ENCODE assay signal across 25 cellular contexts in genomic region chr1:12010751-12011570, GRCh38. TPM values are rescaled to one million over a fixed set of nuclear protein-coding genes. Genes with fewer than 3 reads are reported as not detected.
DNase-seq lines count a peak whose midpoint lies in the region; ATAC-seq, FAIRE-seq and TF ChIP-seq lines count a peak whose summit lies in the region.
"Had no signal": no experiment of that assay in that cellular context is flagged by ENCODE, and none has a peak within 500 bp of the region (broad histone marks: within the 10 kb centered on the region; RNA-seq: fewer than 3 reads in every experiment).

No MANE protein-coding gene starts in this region.

- peaks cover 44% of the 10 kb centered on the region for H3K4me1 ChIP-seq in BLaER1
- H3K4me1 ChIP-seq in HepG2 (ENCODE audit: insufficient read depth, low read length): no peaks in the 10 kb centered on the region
- H3K4me1 ChIP-seq: Caco-2 had no signal

- TF ChIP-seq RAD21 in HepG2 (CRISPR knock-in tag; IDR thresholded peaks at IDR 0.05): no peak

- H3K4me1 Mint-ChIP-seq in T-helper 1 cell treated with Interleukin-12 subunit alpha and Interleukin-12 subunit beta and Interleukin-4 antibody, amounts not matched to agents 30 μg/mL and 1 μg/mL, for 36 hours (ENCODE audit: low read depth): peaks cover 34% of the 10 kb centered on the region
- H3K4me1 Mint-ChIP-seq in activated CD4-positive, alpha-beta memory T cell treated with anti-CD3 and anti-CD28 coated beads, Interleukin-2, amount 10 ng/mL, durations not matched to agents 7 days and 5 days: peaks cover 52% of the 10 kb centered on the region
- H3K4me1 Mint-ChIP-seq in endothelial cell (ENCODE audit: unreplicated experiment): no peaks in the 10 kb centered on the region

- no peaks in the 10 kb centered on the region for H3K27me3 Mint-ChIP-seq in T-helper 1 cell treated with Interleukin-12 subunit alpha and Interleukin-12 subunit beta and Interleukin-4 antibody, amounts not matched to agents 30 μg/mL and 1 μg/mL, for 36 hours (ENCODE audit: low read depth)
- H3K27me3 Mint-ChIP-seq in activated CD4-positive, alpha-beta memory T cell treated with anti-CD3 and anti-CD28 coated beads, Interleukin-2, amount 10 ng/mL, durations not matched to agents 7 days and 5 days: no peaks in the 10 kb centered on the region
- H3K27me3 Mint-ChIP-seq in endothelial cell (ENCODE audit: unreplicated experiment): peaks cover 10% of the 10 kb centered on the region
- H3K27me3 Mint-ChIP-seq: B cell; CD4-positive, alpha-beta T cell; IgD-negative memory B cell had no signal

- H3K9me3 Mint-ChIP-seq in T-helper 1 cell treated with Interleukin-12 subunit alpha and Interleukin-12 subunit beta and Interleukin-4 antibody, amounts not matched to agents 30 μg/mL and 1 μg/mL, for 36 hours: no peaks in the 10 kb centered on the region
- H3K9me3 Mint-ChIP-seq in activated CD4-positive, alpha-beta memory T cell treated with anti-CD3 and anti-CD28 coated beads, Interleukin-2, amount 10 ng/mL, durations not matched to agents 7 days and 5 days: no peaks in the 10 kb centered on the region
- H3K9me3 Mint-ChIP-seq in endothelial cell (ENCODE audit: unreplicated experiment): no peaks in the 10 kb centered on the region
- H3K9me3 Mint-ChIP-seq: CD4-positive, alpha-beta T cell; IgD-negative memory B cell had no signal

- POLR2A ChIA-PET in activated CD4-positive, alpha-beta memory T cell treated with anti-CD3 and anti-CD28 coated beads, Interleukin-2, amount 10 ng/mL, durations not matched to agents 7 days and 5 days (lab: Charles Lee): interaction anchor here (0.8 to 6.5 kb wide), 4 partner anchors 8 to 102 kb away, joined by 3 to 66 read pairs (median 4); partner anchors contain the start of gene MFN2
- POLR2A ChIA-PET in HepG2 (lab: Yijun Ruan, JAX): no interaction called here

- H3K27ac Mint-ChIP-seq in T-helper 1 cell treated with Interleukin-12 subunit alpha and Interleukin-12 subunit beta and Interleukin-4 antibody, amounts not matched to agents 30 μg/mL and 1 μg/mL, for 36 hours: peak overlapping the region; percentile 15
- H3K27ac Mint-ChIP-seq in activated CD4-positive, alpha-beta memory T cell treated with anti-CD3 and anti-CD28 coated beads, Interleukin-2, amount 10 ng/mL, durations not matched to agents 7 days and 5 days: peak overlapping the region; percentile 95
- no peak overlapping the region for H3K27ac Mint-ChIP-seq in endothelial cell (ENCODE audit: unreplicated experiment)
- H3K27ac Mint-ChIP-seq: B cell; CD4-positive, alpha-beta T cell; IgD-negative memory B cell had no signal

- CTCF ChIA-PET in activated CD4-positive, alpha-beta memory T cell treated with anti-CD3 and anti-CD28 coated beads, Interleukin-2, amount 10 ng/mL, durations not matched to agents 7 days and 5 days (lab: Charles Lee): interaction anchor here (1.4 to 1.9 kb wide), 2 partner anchors 8 to 12 kb away, joined by 3 to 6 read pairs; partner anchors contain the start of gene MIIP
- CTCF ChIA-PET in HepG2 (lab: Yijun Ruan, JAX; ENCODE audit: low intra/inter-chr PET ratio, low total read pairs): no interaction called here

- in situ Hi-C loops in HepG2 (cut with HindIII; ENCODE audit: extremely low pct_ligation_motif_present, low pct_unique_long_range_greater_than_20kb): no loop called here

- TF ChIP-seq EP300 in HepG2 (IDR thresholded peaks at IDR 0.05; ENCODE audit: low read depth in 2 of 2, low read length in 2 of 2): no peak
- TF ChIP-seq EP300 in HepG2 (CRISPR knock-in tag; IDR thresholded peaks at IDR 0.05; ENCODE audit: borderline replicate concordance): no peak

- no peak overlapping the region for H3K4me3 ChIP-seq in BLaER1
- H3K4me3 ChIP-seq in HepG2 (replicated peaks in 1 of 3; ENCODE audit: insufficient read depth in 1 of 3, low read depth in 2 of 3, low read length in 3 of 3): no peak overlapping the region
- H3K4me3 ChIP-seq: GM23248, MG63 had no signal

- no peaks in the 10 kb centered on the region for H4K20me1 ChIP-seq in BLaER1
- H4K20me1 ChIP-seq in HepG2 (ENCODE audit: insufficient read depth, low read length): no peaks in the 10 kb centered on the region

- DNase-seq in T-helper 1 cell: no peak
- no peak for DNase-seq in activated CD4-positive, alpha-beta memory T cell treated with anti-CD3 and anti-CD28 coated beads, Interleukin-2, amount 10 ng/mL, durations not matched to agents 7 days and 5 days
- DNase-seq in endothelial cell (ENCODE audit: low spot score): no peak
- no peak for DNase-seq in HepG2 (ENCODE audit: low spot score)
- no peak for DNase-seq in NCI-H345 treated with DMSO at 0.1 percent for 48 hours (lab: John Stamatoyannopoulos, UW; ENCODE audit: unreplicated experiment)
- DNase-seq: Caco-2; CD4-positive, alpha-beta T cell; GF-D8; GM23248; HCEC 1CT; Kasumi-1; MG63; NCI-H1092; NCI-H146; NCI-H2029 treated with DMSO at 0.1 percent for 48 hours; NCI-H2171 treated with DMSO at 0.1 percent for 48 hours; NCI-H446 treated with DMSO at 0.1 percent for 48 hours; NCI-H69 had no signal

- no peak for TF ChIP-seq POLR2A in HepG2 (IDR thresholded peaks at IDR 0.05; ENCODE audit: insufficient read depth in 1 of 2, low read depth in 2 of 2, low read length in 2 of 2)

- H2AFZ ChIP-seq in HepG2 (ENCODE audit: low read length): no peak overlapping the region
- H2AFZ ChIP-seq: GM23248 had no signal

- H3K79me2 ChIP-seq in HepG2 (ENCODE audit: insufficient read depth, low read length): no peaks in the 10 kb centered on the region

- H3K9me3 ChIP-seq in BLaER1 (peaks cover 15% of the 10 kb centered on the region; the same call in 1 of the 2 replicates), HepG2 (ENCODE audit: low read length) (no peaks in the 10 kb centered on the region)
- H3K9me3 ChIP-seq: Caco-2, MG63 had no signal

- no TSS peak for BruUV-seq in HepG2 (replicated peaks; lab: Mats Ljungman, UMichigan)

- H3K36me3 ChIP-seq in BLaER1: peaks cover 66% of the 10 kb centered on the region
- H3K36me3 ChIP-seq in HepG2 (replicated peaks in 1 of 2; ENCODE audit: control insufficient read depth in 1 of 2, insufficient read depth in 2 of 2, low read length in 2 of 2): peaks cover 31 to 53% of the 10 kb centered on the region in 2 experiments

- H3K27me3 ChIP-seq in BLaER1 (no peaks in the 10 kb centered on the region), HepG2 (ENCODE audit: control insufficient read depth in 1 of 2, insufficient read depth in 2 of 2, low read length in 2 of 2) (no peaks in the 10 kb centered on the region)
- H3K27me3 ChIP-seq: MG63 had no signal

- WGBS in HepG2 (ENCODE audit: low lambda C conversion rate): 100% methylated on average over 6 of the region's 16 CpGs

- H3K4me3 Mint-ChIP-seq in T-helper 1 cell treated with Interleukin-12 subunit alpha and Interleukin-12 subunit beta and Interleukin-4 antibody, amounts not matched to agents 30 μg/mL and 1 μg/mL, for 36 hours: no peak overlapping the region
- H3K4me3 Mint-ChIP-seq in activated CD4-positive, alpha-beta memory T cell treated with anti-CD3 and anti-CD28 coated beads, Interleukin-2, amount 10 ng/mL, durations not matched to agents 7 days and 5 days: no peak overlapping the region
- H3K4me3 Mint-ChIP-seq in endothelial cell (ENCODE audit: unreplicated experiment): peak overlapping the region; percentile 2
- H3K4me3 Mint-ChIP-seq: B cell; CD4-positive, alpha-beta T cell; IgD-negative memory B cell had no signal

- H3K4me2 ChIP-seq in BLaER1: no peak overlapping the region
- H3K4me2 ChIP-seq in HepG2 (ENCODE audit: low read depth, low read length): no peak overlapping the region

- TF ChIP-seq CTCF in endothelial cell (IDR thresholded peaks at IDR 0.05; ENCODE audit: unreplicated experiment): no peak
- no peak for TF ChIP-seq CTCF in HepG2 (CRISPR knock-in tag; IDR thresholded peaks at IDR 0.05)

- intact Hi-C loops in HepG2 (cut with micrococcal nuclease; ENCODE audit: unreplicated experiment): no loop called here

- H3K9ac ChIP-seq in BLaER1 (0 out of 2 replicates have a peak overlapping the region, but pooled peaks have one; percentile 13), HepG2 (ENCODE audit: insufficient read depth, low read depth, low read length) (no peak overlapping the region)
- H3K9ac ChIP-seq: GM23248 had no signal

- H3K27ac ChIP-seq in BLaER1 (no peak overlapping the region), HepG2 (ENCODE audit: extremely low read length, insufficient read depth, low read length) (no peak overlapping the region)
- H3K27ac ChIP-seq: GM23248 had no signal

- ATAC-seq in HepG2 (no peak), GM21737 (IDR thresholded peaks at IDR 0.05; ENCODE audit: unreplicated experiment) (no peak)
- ATAC-seq: Right ventricle myocardium inferior had no signal

- H3K36me3 Mint-ChIP-seq in T-helper 1 cell treated with Interleukin-12 subunit alpha and Interleukin-12 subunit beta and Interleukin-4 antibody, amounts not matched to agents 30 μg/mL and 1 μg/mL, for 36 hours (ENCODE audit: low read depth): peaks cover 54% of the 10 kb centered on the region
- H3K36me3 Mint-ChIP-seq in activated CD4-positive, alpha-beta memory T cell treated with anti-CD3 and anti-CD28 coated beads, Interleukin-2, amount 10 ng/mL, durations not matched to agents 7 days and 5 days (ENCODE audit: low read depth): peaks cover 75% of the 10 kb centered on the region
- peaks cover 55% of the 10 kb centered on the region for H3K36me3 Mint-ChIP-seq in endothelial cell (ENCODE audit: low read depth, unreplicated experiment)

- no peak for FAIRE-seq in HepG2 (lab: Jason Lieb, UNC)
- FAIRE-seq: HTR-8/SVneo had no signal

RNA-seq across cellular contexts. Expression of gene MIIP, which starts 8.3 kb away (rescaled TPM):
- total RNA-seq in activated CD4-positive, alpha-beta memory T cell treated with anti-CD3 and anti-CD28 coated beads, Interleukin-2, amount 10 ng/mL, durations not matched to agents 7 days and 5 days: 10 to 100 TPM; 98.3 to 98.6 TPM
- 49.9 TPM for total RNA-seq in endothelial cell (ENCODE audit: unreplicated experiment)
- 23.6 and 35.2 TPM in 2 replicates for total RNA-seq in HepG2 (2016; rRNA removed; fragmentation: Illumina TruSeq; extraction: Trizol)
- total RNA-seq in HepG2 (2016; cell fraction: cytosol; rRNA removed; fragmentation: Illumina TruSeq; extraction: Trizol; ENCODE audit: low read depth): 52.3 and 57.6 TPM in 2 replicates
- 21.8 and 38.2 TPM in 2 replicates for total RNA-seq in HepG2 (2016; cell fraction: insoluble cytoplasmic fraction; rRNA removed; fragmentation: Illumina TruSeq; extraction: Trizol)
- total RNA-seq in HepG2 (2016; cell fraction: membrane; rRNA removed; fragmentation: Illumina TruSeq; extraction: Trizol): 42.3 and 49.9 TPM in 2 replicates
- 27.2 and 31.9 TPM in 2 replicates for total RNA-seq in HepG2 (2016; cell fraction: nucleus; rRNA removed; fragmentation: Illumina TruSeq; extraction: Trizol)
- polyA plus RNA-seq in HepG2 (2011; rRNA removed): 23.0 and 31.1 TPM in 2 replicates
- 11.2 and 20.9 TPM in 2 replicates for polyA plus RNA-seq in HepG2 (2011; cell fraction: cytosol; rRNA removed)
- 166 and 217 TPM in 2 replicates for polyA plus RNA-seq in HepG2 (2011; cell fraction: nucleus; rRNA removed)
- polyA plus RNA-seq in HepG2 (2012): 9.1 and 20.3 TPM in 2 replicates
- 34.0 and 38.2 TPM in 2 replicates for polyA plus RNA-seq in HepG2 (2016; cell fraction: cytosol; fragmentation: Illumina TruSeq; extraction: Trizol; ENCODE audit: low read depth)
- 17.3 and 17.8 TPM in 2 replicates for polyA plus RNA-seq in HepG2 (2016; cell fraction: insoluble cytoplasmic fraction; fragmentation: Illumina TruSeq; extraction: Trizol; ENCODE audit: low read depth)
- polyA plus RNA-seq in HepG2 (2016; cell fraction: membrane; fragmentation: Illumina TruSeq; extraction: Trizol; ENCODE audit: low read depth): 27.7 and 34.3 TPM in 2 replicates
- polyA plus RNA-seq in HepG2 (2016; cell fraction: nucleus; fragmentation: Illumina TruSeq; extraction: Trizol; ENCODE audit: insufficient read depth, low read depth): 63.8 and 70.7 TPM in 2 replicates
- polyA minus RNA-seq in HepG2 (2011; rRNA and poly(A)+ RNA removed; ENCODE audit: low replicate concordance): 17.1 and 28.4 TPM in 2 replicates
- polyA minus RNA-seq in HepG2 (2011; cell fraction: cytosol; rRNA and poly(A)+ RNA removed): 6.1 and 8.6 TPM in 2 replicates
- 11.1 and 14.7 TPM in 2 replicates for polyA minus RNA-seq in HepG2 (2011; cell fraction: nucleus; rRNA and poly(A)+ RNA removed)

RNA-seq across cellular contexts. Expression of gene MFN2, which starts 30.7 kb away (rescaled TPM):
- total RNA-seq in activated CD4-positive, alpha-beta memory T cell treated with anti-CD3 and anti-CD28 coated beads, Interleukin-2, amount 10 ng/mL, durations not matched to agents 7 days and 5 days: 10 to 100 TPM; 51.4 to 52.1 TPM
- total RNA-seq in endothelial cell (ENCODE audit: unreplicated experiment): 59.4 TPM
- 60.9 and 76.3 TPM in 2 replicates for total RNA-seq in HepG2 (2016; rRNA removed; fragmentation: Illumina TruSeq; extraction: Trizol)
- 7.7 and 8.0 TPM in 2 replicates for total RNA-seq in HepG2 (2016; cell fraction: cytosol; rRNA removed; fragmentation: Illumina TruSeq; extraction: Trizol; ENCODE audit: low read depth)
- total RNA-seq in HepG2 (2016; cell fraction: insoluble cytoplasmic fraction; rRNA removed; fragmentation: Illumina TruSeq; extraction: Trizol): 61.5 and 70.2 TPM in 2 replicates
- 31.8 and 32.8 TPM in 2 replicates for total RNA-seq in HepG2 (2016; cell fraction: membrane; rRNA removed; fragmentation: Illumina TruSeq; extraction: Trizol)
- 38.7 and 39.7 TPM in 2 replicates for total RNA-seq in HepG2 (2016; cell fraction: nucleus; rRNA removed; fragmentation: Illumina TruSeq; extraction: Trizol)
- 38.7 and 41.0 TPM in 2 replicates for polyA plus RNA-seq in HepG2 (2011; rRNA removed)
- polyA plus RNA-seq in HepG2 (2011; cell fraction: cytosol; rRNA removed): 31.7 and 32.9 TPM in 2 replicates
- 49.1 and 52.9 TPM in 2 replicates for polyA plus RNA-seq in HepG2 (2011; cell fraction: nucleus; rRNA removed)
- polyA plus RNA-seq in HepG2 (2012): 42.4 and 55.4 TPM in 2 replicates
- 4.0 and 4.2 TPM in 2 replicates for polyA plus RNA-seq in HepG2 (2016; cell fraction: cytosol; fragmentation: Illumina TruSeq; extraction: Trizol; ENCODE audit: low read depth)
- polyA plus RNA-seq in HepG2 (2016; cell fraction: insoluble cytoplasmic fraction; fragmentation: Illumina TruSeq; extraction: Trizol; ENCODE audit: low read depth): 52.2 and 60.5 TPM in 2 replicates
- 14.0 and 14.3 TPM in 2 replicates for polyA plus RNA-seq in HepG2 (2016; cell fraction: membrane; fragmentation: Illumina TruSeq; extraction: Trizol; ENCODE audit: low read depth)
- 45.1 and 48.2 TPM in 2 replicates for polyA plus RNA-seq in HepG2 (2016; cell fraction: nucleus; fragmentation: Illumina TruSeq; extraction: Trizol; ENCODE audit: insufficient read depth, low read depth)
- 83.9 and 88.4 TPM in 2 replicates for polyA minus RNA-seq in HepG2 (2011; rRNA and poly(A)+ RNA removed; ENCODE audit: low replicate concordance)
- polyA minus RNA-seq in HepG2 (2011; cell fraction: cytosol; rRNA and poly(A)+ RNA removed): 26.6 and 33.4 TPM in 2 replicates
- polyA minus RNA-seq in HepG2 (2011; cell fraction: nucleus; rRNA and poly(A)+ RNA removed): 22.5 and 40.8 TPM in 2 replicates

RNA-seq across cellular contexts. Expression of gene TNFRSF8, which starts 52.1 kb away (rescaled TPM):
- 10 to 100 TPM; 32.9 to 34.3 TPM for total RNA-seq in activated CD4-positive, alpha-beta memory T cell treated with anti-CD3 and anti-CD28 coated beads, Interleukin-2, amount 10 ng/mL, durations not matched to agents 7 days and 5 days
- total RNA-seq in endothelial cell (ENCODE audit: unreplicated experiment) (1.9 TPM), HepG2 (2016; rRNA removed; fragmentation: Illumina TruSeq; extraction: Trizol) (not detected in 2 replicates)
- total RNA-seq in HepG2 (2016; cell fraction: cytosol; rRNA removed; fragmentation: Illumina TruSeq; extraction: Trizol; ENCODE audit: low read depth): not detected in 2 replicates
- total RNA-seq in HepG2 (2016; cell fraction: insoluble cytoplasmic fraction; rRNA removed; fragmentation: Illumina TruSeq; extraction: Trizol): not detected in 2 replicates
- total RNA-seq in HepG2 (2016; cell fraction: membrane; rRNA removed; fragmentation: Illumina TruSeq; extraction: Trizol): not detected in 2 replicates
- total RNA-seq in HepG2 (2016; cell fraction: nucleus; rRNA removed; fragmentation: Illumina TruSeq; extraction: Trizol): not detected in 2 replicates
- polyA plus RNA-seq in HepG2 (2011; rRNA removed): not detected in 2 replicates
- polyA plus RNA-seq in HepG2 (2011; cell fraction: cytosol; rRNA removed): not detected in 2 replicates
- polyA plus RNA-seq in HepG2 (2011; cell fraction: nucleus; rRNA removed): not detected in 2 replicates
- not detected in 2 replicates for polyA plus RNA-seq in HepG2 (2012)
- polyA plus RNA-seq in HepG2 (2016; cell fraction: cytosol; fragmentation: Illumina TruSeq; extraction: Trizol; ENCODE audit: low read depth): not detected in 2 replicates
- not detected in 2 replicates for polyA plus RNA-seq in HepG2 (2016; cell fraction: insoluble cytoplasmic fraction; fragmentation: Illumina TruSeq; extraction: Trizol; ENCODE audit: low read depth)
- polyA plus RNA-seq in HepG2 (2016; cell fraction: membrane; fragmentation: Illumina TruSeq; extraction: Trizol; ENCODE audit: low read depth): not detected in 2 replicates
- polyA plus RNA-seq in HepG2 (2016; cell fraction: nucleus; fragmentation: Illumina TruSeq; extraction: Trizol; ENCODE audit: insufficient read depth, low read depth): not detected in 2 replicates
- 0.30 TPM in 1 of 2 replicates, not detected in the other for polyA minus RNA-seq in HepG2 (2011; rRNA and poly(A)+ RNA removed; ENCODE audit: low replicate concordance)
- not detected in 2 replicates for polyA minus RNA-seq in HepG2 (2011; cell fraction: cytosol; rRNA and poly(A)+ RNA removed)
- polyA minus RNA-seq in HepG2 (2011; cell fraction: nucleus; rRNA and poly(A)+ RNA removed): not detected in 2 replicates
- total RNA-seq: Caco-2, GM23248 had no signal

Comparison
In these comparisons a context has a peak if more than half of its experiments do, and no peak if none do; other contexts are left out.
1. RNA of gene TNFRSF8, which starts 52.1 kb away (total RNA-seq): 32.9 to 34.3 TPM in activated CD4-positive, alpha-beta memory T cell treated with anti-CD3 and anti-CD28 coated beads, Interleukin-2, amount 10 ng/mL, durations not matched to agents 7 days and 5 days; 1.9 TPM in endothelial cell (single experiment) and not detected in HepG2; every median in the first group is over 10 times any median in the second.